ENCODE assay signal across 24 cellular contexts in the genomic region with DNA sequence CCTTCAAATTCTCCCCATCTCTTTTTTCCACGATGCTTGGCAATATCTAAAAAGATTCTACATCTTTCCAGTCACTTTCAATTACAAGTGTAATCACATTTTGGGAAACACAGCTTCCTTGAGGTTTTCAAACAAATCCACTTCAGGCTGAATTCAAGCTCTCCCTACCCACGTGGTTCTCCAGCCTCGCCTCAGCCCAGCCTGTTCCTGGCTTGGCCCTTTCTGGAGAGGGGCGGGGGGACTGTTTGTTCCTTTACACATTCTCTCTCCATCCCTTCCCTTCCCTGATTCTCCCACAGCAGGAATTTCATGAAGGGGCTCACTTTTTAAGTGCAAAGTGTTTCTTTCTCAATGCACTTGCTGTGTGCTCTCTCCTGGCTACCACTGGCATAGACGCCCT.
DNase-seq lines count a peak whose midpoint lies in the region; ATAC-seq, FAIRE-seq and TF ChIP-seq lines count a peak whose summit lies in the region.
"Had no signal": no experiment of that assay in that cellular context is flagged by ENCODE, and none has a peak within 500 bp of the region (broad histone marks: within the 10 kb centered on the region; RNA-seq: fewer than 3 reads in every experiment).

No MANE protein-coding gene starts in this region.

- H3K18ac ChIP-seq in H1 (ENCODE audit: extremely low read depth, low read length), result no peak overlapping the region

- POLR2A ChIA-PET in H1 (lab: Charles Lee; ENCODE audit: partially characterized antibody), result no interaction called here

- H3K4me1 ChIP-seq in H1 (replicated peaks in 1 of 4; ENCODE audit: control insufficient read depth in 3 of 4, insufficient read depth in 4 of 4, low read length in 3 of 4), result peaks cover 0 to 10% (median 2%) of the 10 kb centered on the region in 4 experiments; a peak in 4 of 7 replicates
- H3K4me1 ChIP-seq in lower lobe of right lung, result no peaks in the 10 kb centered on the region
- H3K4me1 ChIP-seq in neural progenitor cell, result no peaks in the 10 kb centered on the region
- no peaks in the 10 kb centered on the region for H3K4me1 ChIP-seq in upper lobe of right lung
- H3K4me1 ChIP-seq in Peyer's patch, result no peaks in the 10 kb centered on the region
- H3K4me1 ChIP-seq: A549; BLaER1 treated with 17β-estradiol and CSF1 and Interleukin-3, amounts not matched to agents 10 nM and 100 nM; Caco-2 had no signal

- no peaks in the 10 kb centered on the region for H4K20me1 ChIP-seq in H1 (replicated peaks in 1 of 2; ENCODE audit: control insufficient read depth in 1 of 2, insufficient read depth in 2 of 2, low read length in 2 of 2)
- H4K20me1 ChIP-seq in neural progenitor cell (ENCODE audit: low read depth), result no peaks in the 10 kb centered on the region
- H4K20me1 ChIP-seq: BLaER1 treated with 17β-estradiol and CSF1 and Interleukin-3, amounts not matched to agents 10 nM and 100 nM had no signal

- H3K4me1 Mint-ChIP-seq in neural progenitor cell, result peaks cover 13% of the 10 kb centered on the region
- H3K4me1 Mint-ChIP-seq: B cell had no signal

- no peak overlapping the region for H4K8ac ChIP-seq in H1 (ENCODE audit: extremely low read depth, insufficient read depth, low read length)

- H2AFZ ChIP-seq in H1 (ENCODE audit: low read length) (peak overlapping the region; percentile 64; the same call in 1 of the 2 replicates), neural progenitor cell (replicated peaks) (peak overlapping the region; percentile 50)

- no peak overlapping the region for H3K4me3 Mint-ChIP-seq in neural progenitor cell
- H3K4me3 Mint-ChIP-seq: B cell; CD4-positive, alpha-beta T cell; CD8-positive, alpha-beta T cell had no signal

- H3K27ac ChIP-seq in H1 (ENCODE audit: low read depth, low read length) (no peak overlapping the region), lower lobe of right lung (no peak overlapping the region), neural progenitor cell (no peak overlapping the region), upper lobe of right lung (no peak overlapping the region), Peyer's patch (no peak overlapping the region)
- H3K27ac ChIP-seq: 22Rv1; A549; BLaER1 treated with 17β-estradiol and CSF1 and Interleukin-3, amounts not matched to agents 10 nM and 100 nM; C4-2B had no signal

- H3K27ac Mint-ChIP-seq in neural progenitor cell, result no peak overlapping the region
- H3K27ac Mint-ChIP-seq: B cell; CD4-positive, alpha-beta T cell; CD8-positive, alpha-beta T cell had no signal

- CTCF ChIA-PET in H1 (lab: Charles Lee; ENCODE audit: partially characterized antibody), result interaction anchor here (1.1 kb wide), 1 partner anchor 97 kb away, joined by 4 read pairs; no protein-coding TSS in a partner anchor

- H3K4me2 ChIP-seq in H1 (ENCODE audit: insufficient read depth in 1 of 2, low read depth in 2 of 2, low read length in 2 of 2) (no peak overlapping the region), neural progenitor cell (no peak overlapping the region)
- H3K4me2 ChIP-seq: A549; BLaER1 treated with 17β-estradiol and CSF1 and Interleukin-3, amounts not matched to agents 10 nM and 100 nM had no signal

- ATAC-seq in lower lobe of right lung (peak; percentile 70 to 79), upper lobe of right lung (peak; percentile 70), GM21423 (IDR thresholded peaks at IDR 0.05; ENCODE audit: unreplicated experiment) (no peak)
- ATAC-seq: A549; CD8-positive, alpha-beta T cell had no signal

- TF ChIP-seq EP300 in H1 (IDR thresholded peaks at IDR 0.05; ENCODE audit: borderline replicate concordance in 1 of 2, low read depth in 2 of 2, low read length in 2 of 2), result no peak

- H3K9me3 ChIP-seq in H1 (ENCODE audit: insufficient read depth in 2 of 2, low read depth in 1 of 2, low read length in 1 of 2) (no peaks in the 10 kb centered on the region), lower lobe of right lung (no peaks in the 10 kb centered on the region), neural progenitor cell (ENCODE audit: low read depth) (no peaks in the 10 kb centered on the region), upper lobe of right lung (no peaks in the 10 kb centered on the region), Peyer's patch (no peaks in the 10 kb centered on the region)
- H3K9me3 ChIP-seq: A549; BLaER1 treated with 17β-estradiol and CSF1 and Interleukin-3, amounts not matched to agents 10 nM and 100 nM; Caco-2 had no signal

- H3K4me3 ChIP-seq in H1 (ENCODE audit: extremely low read depth in 1 of 4, insufficient read depth in 2 of 4, low read depth in 3 of 4, low read length in 4 of 4) (no peak overlapping the region), lower lobe of right lung (no peak overlapping the region), neural progenitor cell (no peak overlapping the region), upper lobe of right lung (no peak overlapping the region), Peyer's patch (no peak overlapping the region)
- H3K4me3 ChIP-seq: A549; BLaER1 treated with 17β-estradiol and CSF1 and Interleukin-3, amounts not matched to agents 10 nM and 100 nM had no signal

- WGBS in H1 (ENCODE audit: extremely low coverage in 1 of 2, insufficient coverage in 1 of 2, insufficient read length in 1 of 2, insufficient replicate concordance in 2 of 2, low coverage in 1 of 2, low lambda C conversion rate in 2 of 2, missing lambda C conversion rate in 1 of 2), 2 experiments, result 61 to 100% methylated on average over 1 to 5 of the region's 5 CpGs

- H3K14ac ChIP-seq in H1 (ENCODE audit: insufficient read length), result no peak overlapping the region

- peak overlapping the region; percentile 52; the same call in 1 of the 2 replicates for H2BK12ac ChIP-seq in H1 (ENCODE audit: low read depth, low read length)

- DNase-seq in H1 (ENCODE audit: low read depth in 1 of 2, low spot score in 2 of 2) (no peak), lower lobe of right lung (no peak), neural progenitor cell (ENCODE audit: low spot score) (no peak), upper lobe of right lung (no peak), GM13977 (ENCODE audit: low spot score) (no peak), Peyer's patch (no peak)
- DNase-seq: AML-193; Caco-2; Calu3; CD4-positive, alpha-beta T cell; CD8-positive, alpha-beta T cell; DMS79 treated with DMSO at 0.1 percent for 48 hours; GF-D8 had no signal

- H3K36me3 Mint-ChIP-seq in neural progenitor cell, result no peaks in the 10 kb centered on the region
- H3K36me3 Mint-ChIP-seq: CD8-positive, alpha-beta T cell had no signal

- no peak for TF ChIP-seq CTCF in H1 (IDR thresholded peaks at IDR 0.05; ENCODE audit: control extremely low read depth in 1 of 3, insufficient read depth in 1 of 3, low read depth in 1 of 3, low read length in 3 of 3)
- no peak for TF ChIP-seq CTCF in lower lobe of right lung (IDR thresholded peaks at IDR 0.05)
- no peak for TF ChIP-seq CTCF in neural progenitor cell (IDR thresholded peaks at IDR 0.05)
- TF ChIP-seq CTCF in upper lobe of right lung (IDR thresholded peaks at IDR 0.05), result no peak
- no peak for TF ChIP-seq CTCF in GM13977 (IDR thresholded peaks at IDR 0.05; ENCODE audit: extremely low read depth, insufficient read depth, missing control alignments)
- TF ChIP-seq CTCF in Peyer's patch (IDR thresholded peaks at IDR 0.05), result no peak

- no peak overlapping the region for H3K4ac ChIP-seq in H1 (replicated peaks; ENCODE audit: insufficient read length, low read depth, low read length)

- FAIRE-seq in H1 (lab: Jason Lieb, UNC), result no peak
- FAIRE-seq: A549, D721Med, G401.6, GM12891, GM18507, GM19239 had no signal

- no peaks in the 10 kb centered on the region; a peak in 1 of 8 replicates for H3K36me3 ChIP-seq in H1 (ENCODE audit: control insufficient read depth in 2 of 4, insufficient read depth in 4 of 4, low read length in 3 of 4)
- H3K36me3 ChIP-seq in lower lobe of right lung, result no peaks in the 10 kb centered on the region
- no peaks in the 10 kb centered on the region for H3K36me3 ChIP-seq in neural progenitor cell
- H3K36me3 ChIP-seq in upper lobe of right lung, result no peaks in the 10 kb centered on the region
- no peaks in the 10 kb centered on the region for H3K36me3 ChIP-seq in Peyer's patch
- H3K36me3 ChIP-seq: BLaER1 treated with 17β-estradiol and CSF1 and Interleukin-3, amounts not matched to agents 10 nM and 100 nM had no signal

- H3K9ac ChIP-seq in H1 (replicated peaks in 1 of 4; ENCODE audit: extremely low read depth in 1 of 4, low read depth in 3 of 4, low read length in 3 of 4) (no peak overlapping the region), neural progenitor cell (no peak overlapping the region)
- H3K9ac ChIP-seq: BLaER1 treated with 17β-estradiol and CSF1 and Interleukin-3, amounts not matched to agents 10 nM and 100 nM had no signal

- H3K79me2 ChIP-seq in H1 (ENCODE audit: control insufficient read depth in 1 of 2, insufficient read depth in 2 of 2, low read length in 2 of 2), result no peaks in the 10 kb centered on the region
- H3K79me2 ChIP-seq in neural progenitor cell (ENCODE audit: low read depth), result no peaks in the 10 kb centered on the region

- H3K27me3 ChIP-seq in H1 (replicated peaks in 1 of 4; ENCODE audit: control insufficient read depth in 3 of 4, extremely low read depth in 1 of 4, insufficient read depth in 3 of 4, low read length in 3 of 4), result no peaks in the 10 kb centered on the region
- no peaks in the 10 kb centered on the region for H3K27me3 ChIP-seq in lower lobe of right lung (ENCODE audit: low read depth)
- no peaks in the 10 kb centered on the region for H3K27me3 ChIP-seq in neural progenitor cell
- no peaks in the 10 kb centered on the region for H3K27me3 ChIP-seq in upper lobe of right lung
- H3K27me3 ChIP-seq in Peyer's patch, result no peaks in the 10 kb centered on the region
- H3K27me3 ChIP-seq: BLaER1 treated with 17β-estradiol and CSF1 and Interleukin-3, amounts not matched to agents 10 nM and 100 nM had no signal

- H3K23me2 ChIP-seq in H1 (ENCODE audit: low read depth, low read length), result no peaks in the 10 kb centered on the region; the same call in 1 of the 2 replicates

- H3K56ac ChIP-seq in H1 (replicated peaks; ENCODE audit: insufficient read length, low read depth, low read length), result no peak overlapping the region

- no peak overlapping the region for H2AK5ac ChIP-seq in H1 (ENCODE audit: low read depth, low read length)

- no peak overlapping the region for H2BK15ac ChIP-seq in H1 (ENCODE audit: low read length)

- intact Hi-C loops in lower lobe of right lung (cut with DNase I), result no loop called here
- intact Hi-C loops in upper lobe of right lung (cut with DNase I), result no loop called here

- in situ Hi-C loops in GM13977 (cut with MboI; ENCODE audit: low pct_unique_long_range_greater_than_20kb, low sequenced_read_pairs, unreplicated experiment), result no loop called here

- no peak overlapping the region for H2BK20ac ChIP-seq in H1 (ENCODE audit: low read length)

- H3K9me3 Mint-ChIP-seq in neural progenitor cell, result no peaks in the 10 kb centered on the region
- H3K9me3 Mint-ChIP-seq: CD4-positive, alpha-beta T cell had no signal

- no peak overlapping the region for H3K23ac ChIP-seq in H1 (ENCODE audit: insufficient read length)

- H3K79me1 ChIP-seq in H1 (ENCODE audit: low read depth, low read length), result no peaks in the 10 kb centered on the region

- no peaks in the 10 kb centered on the region for H3F3A ChIP-seq in neural progenitor cell (ENCODE audit: low read depth)

- H3K27me3 Mint-ChIP-seq in neural progenitor cell (ENCODE audit: insufficient read depth, low read depth), result peaks cover 3% of the 10 kb centered on the region
- H3K27me3 Mint-ChIP-seq: B cell; CD4-positive, alpha-beta T cell had no signal

- H4K91ac ChIP-seq in H1 (replicated peaks; ENCODE audit: insufficient read length, low read length), result no peak overlapping the region

- no peak overlapping the region for H2BK120ac ChIP-seq in H1 (replicated peaks; ENCODE audit: low read depth, low read length)

- TF ChIP-seq POLR2A in H1 (IDR thresholded peaks at IDR 0.05; ENCODE audit: control extremely low read depth in 1 of 2, low read depth in 2 of 2, low read length in 2 of 2) (no peak), Peyer's patch (IDR thresholded peaks at IDR 0.05) (no peak)

- H2BK5ac ChIP-seq in H1 (ENCODE audit: low read depth, low read length), result no peak overlapping the region

- no peak overlapping the region for H4K5ac ChIP-seq in H1 (ENCODE audit: insufficient read length, low read depth, low read length)

- TF ChIP-seq RAD21 in H1 (IDR thresholded peaks at IDR 0.05 in 1 of 2, conservative IDR thresholded peaks at IDR 0.05 in 1 of 2; ENCODE audit: low read depth in 2 of 2, low read length in 2 of 2), result no peak
